In the genomic region with DNA sequence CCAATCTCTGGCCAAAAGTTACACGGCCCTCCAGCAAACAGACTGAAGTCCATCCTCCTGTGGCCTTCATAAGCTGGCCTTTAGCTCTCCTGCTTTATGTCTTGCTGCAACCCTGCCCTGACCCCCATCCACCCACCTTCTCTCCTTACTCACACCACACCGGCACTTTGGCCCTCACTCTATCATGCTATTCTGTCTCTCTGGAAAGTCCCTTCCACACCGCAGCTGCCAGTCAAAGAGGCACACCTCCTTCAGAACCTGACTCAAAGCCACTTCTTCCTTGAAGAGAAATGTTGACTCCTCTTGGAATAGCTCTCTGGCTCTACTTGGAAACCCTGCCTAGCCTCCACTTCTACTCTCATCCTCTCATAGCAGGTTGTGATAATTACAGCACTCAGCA, we compare ENCODE assay signal across 25 cellular contexts.
DNase-seq lines count a peak whose midpoint lies in the region; ATAC-seq and TF ChIP-seq lines count a peak whose summit lies in the region.
"Had no signal": no experiment of that assay in that cellular context is flagged by ENCODE, and none has a peak within 500 bp of the region (broad histone marks: within the 10 kb centered on the region; RNA-seq: fewer than 3 reads in every experiment).

No MANE protein-coding gene starts in this region.

- peak; percentile 60 for ATAC-seq in GM18858 (IDR thresholded peaks at IDR 0.05; ENCODE audit: unreplicated experiment)
- ATAC-seq: HepG2, K562, T-helper 17 cell had no signal

- DNase-seq in GM10266 (ENCODE audit: extremely low spot score): peak; percentile 65
- DNase-seq in HK-2 (ENCODE audit: unreplicated experiment): peak; percentile 46
- DNase-seq in kidney tubule cell (ENCODE audit: low spot score): peak; percentile 88
- DNase-seq in stimulated activated CD4-positive, alpha-beta T cell treated with anti-CD3 and anti-CD28 coated beads, Interleukin-1b, Interleukin-23, amount 100 ng/mL, for 48 hours: no peak
- no peak for DNase-seq in KG1 (lab: John Stamatoyannopoulos, UW)
- DNase-seq in iPS-NIHi7 (ENCODE audit: extremely low spot score): no peak
- DNase-seq: ACHN; CD4-positive, alpha-beta T cell; COR-L47; DMS 273 treated with DMSO at 0.1 percent for 48 hours; GDM1; GOT3; HCEC 1CT; NCI-H1092 treated with DMSO at 0.1 percent for 48 hours; NCI-H1436 treated with DMSO at 0.1 percent for 48 hours; NCI-H1930; NCI-H2171 treated with DMSO at 0.1 percent for 48 hours; NCI-H446; NCI-H526 treated with DMSO at 0.1 percent for 48 hours; OCI-M1; Right ventricle myocardium superior; T-helper 17 cell had no signal

- TF ChIP-seq CTCF in GM10266 (IDR thresholded peaks at IDR 0.05; ENCODE audit: control insufficient read depth, insufficient read depth, low read depth, missing control alignments): no peak

Comparison
In these comparisons a context has a peak if more than half of its experiments do, and no peak if none do; other contexts are left out.
1. DNase-seq: peak in GM10266 (single experiment), HK-2 (single experiment) and kidney tubule cell (single experiment); none in stimulated activated CD4-positive, alpha-beta T cell treated with anti-CD3 and anti-CD28 coated beads, Interleukin-1b, Interleukin-23, amount 100 ng/mL, for 48 hours (single experiment), KG1 (single experiment) and iPS-NIHi7 (single experiment).